In the genomic region with DNA sequence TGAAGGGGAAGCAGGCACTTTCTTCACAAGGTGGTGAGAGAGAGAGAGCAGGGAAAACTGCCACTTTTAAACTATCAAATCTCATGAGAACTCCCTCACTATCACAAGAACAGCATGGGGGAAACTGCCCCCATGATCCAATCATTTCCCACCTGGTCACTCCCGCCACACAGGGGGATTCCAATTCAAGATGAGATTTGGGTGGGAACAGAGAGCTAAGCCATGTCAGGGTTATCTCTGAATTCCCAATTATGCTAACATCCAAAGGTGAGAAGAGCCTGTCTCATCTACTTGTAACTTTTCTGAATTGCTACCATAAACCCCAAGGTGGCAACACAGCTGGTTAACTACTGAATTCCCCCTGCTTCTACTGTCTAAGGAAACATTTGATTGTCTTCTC, we compare ENCODE assay signal across 21 cellular contexts.
"Had no signal": no experiment of that assay in that cellular context is flagged by ENCODE, and none has a peak within 500 bp of the region (broad histone marks: within the 10 kb centered on the region; RNA-seq: fewer than 3 reads in every experiment).

No MANE protein-coding gene starts in this region.

- H3K36me3 Mint-ChIP-seq: IgD-negative memory B cell had no signal

- H3K4me2 ChIP-seq: KMS-11 had no signal

- DNase-seq: Kasumi-1, MM.1S, NCI-H1092 treated with DMSO at 0.1 percent for 48 hours, NCI-H1436, NCI-H187, NCI-H2029, NCI-H2081 treated with DMSO at 0.1 percent for 48 hours, NCI-H2171, NCI-H226, NCI-H446, NCI-H510A, NCI-H524 treated with DMSO at 0.1 percent for 48 hours, NCI-H69, NCI-H774, SHP77 had no signal

- H3K27ac ChIP-seq: KMS-11, RWPE1 had no signal

- H3K4me3 Mint-ChIP-seq: IgD-negative memory B cell had no signal

- H3K27me3 Mint-ChIP-seq: IgD-negative memory B cell had no signal

- H3K27ac Mint-ChIP-seq: IgD-negative memory B cell had no signal

- H3K9ac ChIP-seq: KMS-11 had no signal

- ATAC-seq: K562, Panc1, SK-N-SH treated with all-trans-retinoic acid at 6 μM for 48 hours had no signal

- H3K4me3 ChIP-seq: K562 had no signal

- H3K4me1 Mint-ChIP-seq: IgD-negative memory B cell had no signal
